17 cellular contexts compared by ENCODE assay signal in the genomic region with DNA sequence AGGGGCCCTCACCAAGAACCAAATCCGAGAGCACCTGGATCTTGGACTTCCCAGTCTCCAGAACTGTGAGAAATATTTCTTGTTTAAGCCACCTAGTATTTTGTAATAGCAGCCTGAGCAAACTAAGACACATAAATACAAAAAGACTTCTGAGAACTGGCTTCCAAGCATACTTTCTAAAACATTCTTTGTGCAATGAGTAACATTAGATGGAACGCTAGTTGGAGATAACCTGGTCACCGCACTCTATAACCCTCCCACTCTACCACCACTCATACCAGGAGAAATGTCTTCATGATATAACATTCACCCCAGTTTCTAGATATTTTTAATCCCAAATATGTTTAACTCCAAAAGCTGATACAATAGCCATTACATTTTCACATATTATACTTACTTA.
"Had no signal": no experiment of that assay in that cellular context is flagged by ENCODE, and none has a peak within 500 bp of the region (broad histone marks: within the 10 kb centered on the region; RNA-seq: fewer than 3 reads in every experiment).

No MANE protein-coding gene starts in this region.

- H3K9me3 ChIP-seq: lower lobe of right lung, right atrium auricular region, thyroid gland, uterus had no signal

- H3K27ac ChIP-seq: lower lobe of right lung, right atrium auricular region, thyroid gland, uterus had no signal

- DNase-seq: activated CD4-positive, alpha-beta memory T cell treated with anti-CD3 and anti-CD28 coated beads for 36 hours; activated CD4-positive, CD25-positive, alpha-beta regulatory T cell treated with anti-CD3 and anti-CD28 coated beads, Interleukin-2, amount 50 U/mL, for 72 hours; activated effector memory CD4-positive, alpha-beta T cell treated with anti-CD3 and anti-CD28 coated beads, Interleukin-2, amount 50 U/mL, for 16 hours; activated T-cell treated with anti-CD3 and anti-CD28 coated beads, Interleukin-2, amount 50 U/mL, for 4 hours; anterior cingulate cortex; caudate nucleus; cortex of kidney; effector CD8-positive, alpha-beta T cell; lower lobe of right lung; naive B cell; T-helper 9 cell; thyroid gland; uterus had no signal

- H3K4me3 ChIP-seq: lower lobe of right lung, right atrium auricular region, smooth muscle cell, thyroid gland, uterus had no signal

- ATAC-seq: activated naive CD4-positive, alpha-beta T cell treated with anti-CD3 and anti-CD28 coated beads, Interleukin-2, amount 50 U/mL, for 72 hours; activated T-cell treated with anti-CD3 and anti-CD28 coated beads, Interleukin-2, amount 50 U/mL, for 4 hours; lower lobe of right lung; stimulated activated effector memory CD8-positive, alpha-beta T cell treated with anti-CD3 and anti-CD28 coated beads, Interleukin-12 subunit alpha, Interleukin-12 subunit beta, amount 100 ng/mL, for 72 hours had no signal

- H3K4me1 ChIP-seq: lower lobe of right lung, right atrium auricular region, thyroid gland, uterus had no signal

- H3K4me2 ChIP-seq: smooth muscle cell had no signal

- H3K36me3 ChIP-seq: lower lobe of right lung, right atrium auricular region, thyroid gland, uterus had no signal

- H3K27me3 ChIP-seq: right atrium auricular region, thyroid gland, uterus had no signal
